ENCODE assay signal across 1 cellular context in genomic region chr3:15368561-15369135, GRCh38.
TF ChIP-seq lines count a peak whose summit lies in the region.

No MANE protein-coding gene starts in this region.

TF ChIP-seq in K562, 482 proteins besides CTCF, POLR2A, EP300 and RAD21:
- no peak for TF ChIP-seq HNRNPL (IDR thresholded peaks at IDR 0.05; ENCODE audit: low read depth, low read length)
- no peak for TF ChIP-seq SMAD3 (CRISPR knock-in tag; conservative IDR thresholded peaks at IDR 0.05)
- no peak for TF ChIP-seq ZNF407 (IDR thresholded peaks at IDR 0.05; ENCODE audit: low read depth)
- TF ChIP-seq ZNF644 (tag; IDR thresholded peaks at IDR 0.05; ENCODE audit: low read depth) = no peak
- TF ChIP-seq STAT5B (CRISPR knock-in tag; IDR thresholded peaks at IDR 0.05) = no peak
- TF ChIP-seq ASH1L (IDR thresholded peaks at IDR 0.05; ENCODE audit: borderline replicate concordance, low read depth, partially characterized antibody) = no peak
- TF ChIP-seq ZBTB12 (CRISPR knock-in tag; IDR thresholded peaks at IDR 0.05) = no peak
- TF ChIP-seq POLR3G (IDR thresholded peaks at IDR 0.05; ENCODE audit: extremely low read depth, insufficient read length, insufficient replicate concordance) = no peak
- no peak for TF ChIP-seq GATA2 (CRISPR knock-in tag; IDR thresholded peaks at IDR 0.05)
- TF ChIP-seq HDAC1 (IDR thresholded peaks at IDR 0.05) = no peak
- TF ChIP-seq SIN3A (IDR thresholded peaks at IDR 0.05; ENCODE audit: borderline replicate concordance in 2 of 2, control insufficient read depth in 1 of 2, low read depth in 2 of 2, low read length in 2 of 2) = no peak
- TF ChIP-seq TFAP4 (CRISPR knock-in tag; IDR thresholded peaks at IDR 0.05; ENCODE audit: borderline replicate concordance) = no peak
